Comparison of ENCODE assay signal across 8 cellular contexts in genomic region chr14:102316048-102316745, GRCh38. TPM values are rescaled to one million over a fixed set of nuclear protein-coding genes. Genes with fewer than 3 reads are reported as not detected.
DNase-seq lines count a peak whose midpoint lies in the region; ATAC-seq and TF ChIP-seq lines count a peak whose summit lies in the region.

No MANE protein-coding gene starts in this region.

- no peaks in the 10 kb centered on the region for H3K36me3 ChIP-seq in Peyer's patch

- H3K4me3 ChIP-seq in AG04450 (ENCODE audit: low read depth, low read length), result peak overlapping the region; percentile 60
- peak overlapping the region; percentile 39 to 58 (median 52) for H3K4me3 ChIP-seq in Peyer's patch

- no peaks in the 10 kb centered on the region for H3K27me3 ChIP-seq in AG04450 (ENCODE audit: control insufficient read depth, insufficient read depth, low read length)
- H3K27me3 ChIP-seq in Peyer's patch, result no peaks in the 10 kb centered on the region

- POLR2A ChIA-PET in AG04450 (lab: Yijun Ruan, JAX), result interaction anchor here (0.6 to 0.9 kb wide), 9 partner anchors 12 to 1313 kb away, joined by 3 to 7 read pairs (median 4); partner anchors contain the start of gene KLC1

- H3K4me1 ChIP-seq in Peyer's patch, result peaks cover 0 to 28% (median 9%) of the 10 kb centered on the region in 4 donors

- no peak for TF ChIP-seq POLR2A in Peyer's patch (IDR thresholded peaks at IDR 0.05)

- DNase-seq in AG04450 (ENCODE audit: low read depth, low spot score) (no peak), H4 (ENCODE audit: low spot score) (peak; percentile 52), Peyer's patch (peak in 1 of 3 donors; percentile 55), mucosa of gallbladder (ENCODE audit: low spot score) (peak; percentile 68), germinal center (ENCODE audit: low spot score) (no peak)

- CTCF ChIA-PET in AG04450 (lab: Charles Lee), result interaction anchor here (0.6 to 2.0 kb wide), 10 partner anchors 16 to 586 kb away, joined by 3 to 9 read pairs (median 4); no protein-coding TSS in a partner anchor

- H3K27ac ChIP-seq in AG04450 (ENCODE audit: low read depth, low read length), result peak overlapping the region; percentile 80
- H3K27ac ChIP-seq in Peyer's patch, result peak overlapping the region; percentile 55 to 93 (median 72)
- H3K27ac ChIP-seq in cingulate gyrus (ENCODE audit: low read depth, low read length), result peak overlapping the region; percentile 90

- TF ChIP-seq CTCF in AG04450 (IDR thresholded peaks at IDR 0.05; ENCODE audit: low read depth, low read length) (no peak), Peyer's patch (IDR thresholded peaks at IDR 0.05) (no peak)

- no peak for ATAC-seq in HG03457 (IDR thresholded peaks at IDR 0.05; ENCODE audit: unreplicated experiment)
- ATAC-seq in GM18520 (IDR thresholded peaks at IDR 0.05; ENCODE audit: unreplicated experiment), result no peak

- H3K9me3 ChIP-seq in AG04450 (ENCODE audit: control insufficient read depth, insufficient read depth, low read length), result no peaks in the 10 kb centered on the region; the same call in 1 of the 2 replicates
- no peaks in the 10 kb centered on the region for H3K9me3 ChIP-seq in Peyer's patch

RNA-seq across cellular contexts. Expression of gene ZNF839, which starts 3.3 kb away (rescaled TPM):
- polyA plus RNA-seq in AG04450 (2011; rRNA removed), result 7.0 and 7.1 TPM in 2 replicates
- polyA minus RNA-seq in AG04450 (2011; rRNA and poly(A)+ RNA removed), result 6.4 and 6.6 TPM in 2 replicates
- total RNA-seq in H4 (2014; rRNA removed; shearing (Covaris generic)), result 2.7 and 5.0 TPM in 2 replicates
- total RNA-seq in Peyer's patch (10 to 100 TPM; 11.9 to 42.1 (median 27.2) TPM), mucosa of gallbladder (11.1 TPM)

RNA-seq across cellular contexts. Expression of gene MOK, which starts 11.2 kb away (rescaled TPM):
- polyA plus RNA-seq in AG04450 (2011; rRNA removed), result 12.6 and 14.8 TPM in 2 replicates
- 14.8 TPM in 2 replicates for polyA minus RNA-seq in AG04450 (2011; rRNA and poly(A)+ RNA removed)
- 1.6 and 2.0 TPM in 2 replicates for total RNA-seq in H4 (2014; rRNA removed; shearing (Covaris generic))
- 10 to 100 TPM in 2 of 4 donors, 1 to 10 TPM in 2; 4.6 to 30.5 (median 14.6) TPM for total RNA-seq in Peyer's patch
- 20.5 TPM for total RNA-seq in mucosa of gallbladder

RNA-seq across cellular contexts. Expression of gene CINP, which starts 46.5 kb away (rescaled TPM):
- polyA plus RNA-seq in AG04450 (2011; rRNA removed), result 50.8 and 58.5 TPM in 2 replicates
- polyA minus RNA-seq in AG04450 (2011; rRNA and poly(A)+ RNA removed), result 31.1 and 36.3 TPM in 2 replicates
- total RNA-seq in H4 (2014; rRNA removed; shearing (Covaris generic)), result 24.4 and 51.8 TPM in 2 replicates
- total RNA-seq in Peyer's patch (10 to 100 TPM in 3 of 4 donors, 1 to 10 TPM in 1; 5.8 to 29.9 (median 24.8) TPM), mucosa of gallbladder (25.4 TPM)

RNA-seq across cellular contexts. Expression of gene TECPR2, which starts 46.5 kb away (rescaled TPM):
- 12.4 and 14.6 TPM in 2 replicates for polyA plus RNA-seq in AG04450 (2011; rRNA removed)
- 23.4 and 28.2 TPM in 2 replicates for polyA minus RNA-seq in AG04450 (2011; rRNA and poly(A)+ RNA removed)
- 3.0 and 3.6 TPM in 2 replicates for total RNA-seq in H4 (2014; rRNA removed; shearing (Covaris generic))
- total RNA-seq in Peyer's patch, result 10 to 100 TPM; 21.5 to 45.3 (median 22.4) TPM
- 38.1 TPM for total RNA-seq in mucosa of gallbladder

Comparison
In these comparisons a context has a peak if more than half of its experiments do, and no peak if none do; other contexts are left out.
1. DNase-seq: peak in H4 (single experiment) and mucosa of gallbladder (single experiment); none in AG04450 (single experiment) and germinal center (single experiment).
2. Peak in every context shown above with its lines, with median percentiles within 50 percentile points of each other: H3K27ac ChIP-seq.